Comparison of ENCODE assay signal across 9 cellular contexts in the genomic region with DNA sequence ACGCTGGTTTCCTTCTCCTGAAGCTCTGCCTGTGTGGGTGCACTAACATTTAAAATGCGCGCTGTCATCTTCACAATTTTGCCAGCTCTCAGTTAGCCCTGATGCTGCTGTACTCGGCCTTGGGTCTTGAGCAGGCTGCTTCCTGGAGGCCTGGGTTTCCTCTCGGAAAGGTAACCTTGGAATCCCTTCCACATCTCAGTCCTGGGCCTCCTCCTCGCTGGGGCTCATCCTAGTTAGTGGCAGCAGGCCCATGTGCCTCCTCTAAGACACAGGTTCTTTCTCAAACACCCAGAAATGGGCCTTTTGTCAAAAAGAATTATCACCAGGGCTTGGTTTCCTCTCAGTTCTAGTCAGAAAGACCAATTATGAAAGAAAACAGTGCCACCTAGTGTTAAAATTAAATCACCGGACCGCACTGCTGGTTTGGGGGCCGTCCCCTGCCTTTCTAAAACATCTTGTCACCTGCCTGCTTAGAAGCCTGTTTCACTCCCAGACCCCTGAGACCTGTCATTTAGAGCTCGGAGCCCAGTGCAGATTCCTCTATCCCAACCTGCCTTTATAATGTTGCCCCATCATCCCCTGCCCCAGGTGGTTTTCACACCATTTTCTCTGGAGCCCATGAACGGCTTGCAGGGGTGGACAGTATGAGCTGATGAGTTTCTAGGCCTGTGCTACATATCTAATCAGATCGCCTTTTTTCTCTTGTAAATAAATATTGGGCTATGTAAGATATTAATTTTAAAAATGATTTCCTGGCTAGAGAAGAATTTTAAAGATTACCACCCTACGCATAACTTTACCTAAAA. TPM values are rescaled to one million over a fixed set of nuclear protein-coding genes. Genes with fewer than 3 reads are reported as not detected.
A peak's percentile ranks its signal among the peaks of the same experiment; 100 is the strongest.
DNase-seq lines count a peak whose midpoint lies in the region; ATAC-seq and TF ChIP-seq lines count a peak whose summit lies in the region.
"Had no signal": no experiment of that assay in that cellular context is flagged by ENCODE, and none has a peak within 500 bp of the region (broad histone marks: within the 10 kb centered on the region; RNA-seq: fewer than 3 reads in every experiment).

No MANE protein-coding gene starts in this region.

- no peak overlapping the region for H2AFZ ChIP-seq in H9 (ENCODE audit: low read length)

- no peak overlapping the region for H2BK120ac ChIP-seq in H9 (ENCODE audit: low read depth, low read length, poor library complexity, severe bottlenecking)

- no peaks in the 10 kb centered on the region for H3K9me3 Mint-ChIP-seq in H9

- H3K27ac Mint-ChIP-seq in H9 = peak overlapping the region; percentile 56 to 89 (median 88); a peak in 5 of 7 replicates

- H3K4me3 Mint-ChIP-seq in H9 = no peak overlapping the region

- no peak overlapping the region for H3K18ac ChIP-seq in H9 (ENCODE audit: insufficient read length, low read depth, low read length)

- H2BK12ac ChIP-seq in H9 (ENCODE audit: insufficient read length, low read depth, low read length) = no peak overlapping the region

- H3K4me2 ChIP-seq in H9 (ENCODE audit: insufficient read depth, insufficient read length, low read length) = no peak overlapping the region

- H3K4me1 ChIP-seq in H9 (ENCODE audit: insufficient read depth, low read length) = no peaks in the 10 kb centered on the region; the same call in 1 of the 2 replicates

- H3K27me3 ChIP-seq in H9 (ENCODE audit: insufficient read depth, low read length) = no peaks in the 10 kb centered on the region
- no peaks in the 10 kb centered on the region for H3K27me3 ChIP-seq in WERI-Rb-1 (ENCODE audit: insufficient read depth, low read depth, severe bottlenecking)

- H3K79me1 ChIP-seq in H9 (ENCODE audit: insufficient read depth, low read depth, low read length, poor library complexity, severe bottlenecking) = peaks cover under 1% of the 10 kb centered on the region

- peaks cover 85% of the 10 kb centered on the region for H3K36me3 ChIP-seq in WERI-Rb-1

- H3K4ac ChIP-seq in H9 (ENCODE audit: low read depth, low read length) = no peak overlapping the region

- H3K36me3 Mint-ChIP-seq in H9 (ENCODE audit: insufficient read depth in 1 of 3, low read depth in 3 of 3) = peaks cover 76 to 97% (median 96%) of the 10 kb centered on the region in 3 experiments

- no peak overlapping the region for H3K4me3 ChIP-seq in WERI-Rb-1 (ENCODE audit: low read depth, low read length)

- H3K14ac ChIP-seq in H9 (ENCODE audit: insufficient read depth, low read length) = no peak overlapping the region

- DNase-seq in ELF-1 (ENCODE audit: low read depth, low spot score) = peak; percentile 78
- peak; percentile 46 for DNase-seq in H9
- DNase-seq in NCI-H1694 treated with DMSO at 0.1 percent for 48 hours (lab: John Stamatoyannopoulos, UW) = peak; percentile 65
- DNase-seq in WERI-Rb-1 = peak; percentile 44
- DNase-seq in cerebellar cortex (ENCODE audit: low spot score) = peak; percentile 82
- DNase-seq in left colon = peak in 1 of 2 donors; percentile 24
- peak; percentile 20 for DNase-seq in stimulated activated CD4-positive, alpha-beta T cell treated with anti-CD3 and anti-CD28 coated beads, Interleukin-4, amount 100 ng/mL, for 1 hour
- no peak for DNase-seq in cortex of kidney (lab: John Stamatoyannopoulos, UW)

- TF ChIP-seq CTCF in H9 (conservative IDR thresholded peaks at IDR 0.05) (peak; percentile 85), WERI-Rb-1 (IDR thresholded peaks at IDR 0.05; ENCODE audit: low read depth, low read length) (peak; percentile 61)

- intact Hi-C loops in left colon (cut with DNase I, micrococcal nuclease) = loop anchor here in 1 of 2 donors (10.0 kb wide), 1 partner anchor 161 kb away; no protein-coding TSS in a partner anchor

- no peaks in the 10 kb centered on the region for H3K27me3 Mint-ChIP-seq in H9 (ENCODE audit: low read depth)

- no peak overlapping the region for H2BK5ac ChIP-seq in H9 (ENCODE audit: insufficient read length, low read length)

- WGBS in H9 (ENCODE audit: extremely low coverage, insufficient read length, low lambda C conversion rate) = no CpG with 5 or more reads among the region's 13 CpGs

- no peaks in the 10 kb centered on the region for H3K9me3 ChIP-seq in H9 (ENCODE audit: control insufficient read depth, low read depth, low read length)
- H3K9me3 ChIP-seq in WERI-Rb-1 (ENCODE audit: severe bottlenecking) = no peaks in the 10 kb centered on the region

- no peaks in the 10 kb centered on the region for H4K20me1 ChIP-seq in H9 (ENCODE audit: control insufficient read depth, insufficient read depth, insufficient read length)

- no peak overlapping the region for H2BK20ac ChIP-seq in H9 (ENCODE audit: low read depth, low read length, poor library complexity, severe bottlenecking)

- no peak overlapping the region for H3K23ac ChIP-seq in H9 (ENCODE audit: insufficient read length, low read depth, low read length)

- no peaks in the 10 kb centered on the region for H3K23me2 ChIP-seq in H9 (ENCODE audit: insufficient read length, low read depth, low read length, poor library complexity, severe bottlenecking)

- no peak overlapping the region for H2AK5ac ChIP-seq in H9 (ENCODE audit: insufficient read length, low read length)

- no peak overlapping the region for H3T11ph ChIP-seq in H9 (ENCODE audit: low read length)

- H2BK15ac ChIP-seq in H9 (ENCODE audit: low read depth, low read length) = no peak overlapping the region

- H3K56ac ChIP-seq in H9 (ENCODE audit: insufficient read length, low read depth, low read length) = no peak overlapping the region

- H4K8ac ChIP-seq in H9 (replicated peaks; ENCODE audit: insufficient read length, low read depth, low read length) = no peak overlapping the region

- H3K79me2 ChIP-seq in H9 (ENCODE audit: insufficient read depth, low read length) = no peaks in the 10 kb centered on the region

- no peak overlapping the region for H4K5ac ChIP-seq in H9 (ENCODE audit: insufficient read length, low read depth, low read length)

- peak; percentile 68 for ATAC-seq in left colon

- peaks cover 6% of the 10 kb centered on the region in 2 experiments; a peak in 3 of 4 replicates for H3K4me1 Mint-ChIP-seq in H9

- no peak overlapping the region for H3K9ac ChIP-seq in H9 (ENCODE audit: extremely low read depth, insufficient read length, low read length)

- no peak overlapping the region for H4K91ac ChIP-seq in H9 (ENCODE audit: insufficient read length, low read depth, low read length)

- H3K27ac ChIP-seq in H9 (ENCODE audit: insufficient read length, low read depth, low read length) = no peak overlapping the region
- peak overlapping the region; percentile 14; the same call in 1 of the 2 replicates for H3K27ac ChIP-seq in WERI-Rb-1
- H3K27ac ChIP-seq: epithelial cell of prostate had no signal

RNA-seq across cellular contexts. Expression of a gene that starts 42.4 kb away (rescaled TPM):
- total RNA-seq in H9 (2021) = 51.3 and 54.3 TPM in 2 replicates
- 100 to 1,000 TPM; 172 to 423 TPM for total RNA-seq in left colon
